14 cellular contexts compared by ENCODE assay signal in the genomic region with DNA sequence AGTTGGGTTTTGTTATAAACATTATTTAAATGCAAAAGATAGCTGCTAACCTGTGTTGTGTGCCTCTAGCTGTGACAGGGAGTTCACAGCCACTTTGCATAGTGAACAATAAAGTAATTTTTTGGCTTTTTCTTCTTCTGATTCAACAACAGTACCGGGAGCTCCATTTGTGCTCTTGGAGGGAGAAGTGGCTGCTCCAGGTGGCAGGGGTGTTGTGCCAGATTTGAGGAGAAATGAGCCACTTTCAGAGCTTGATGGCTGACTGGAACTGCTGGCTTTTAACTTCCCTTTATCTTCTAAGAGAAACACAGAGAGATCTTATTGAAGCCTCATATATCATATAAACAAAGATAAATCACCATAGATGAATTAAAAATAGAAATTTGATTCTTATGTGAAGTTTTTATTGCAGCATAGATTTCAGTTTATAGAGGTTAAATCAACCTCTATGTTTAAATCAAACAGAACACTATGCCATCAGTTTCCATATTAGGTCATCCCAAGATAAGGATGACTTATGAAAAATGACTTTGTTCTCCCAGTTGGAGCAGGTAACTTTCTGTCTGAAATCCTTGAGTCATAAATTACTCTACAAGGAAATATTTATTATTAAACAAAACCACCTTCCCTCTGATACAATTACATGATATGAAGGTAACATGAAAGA.
"Had no signal": no experiment of that assay in that cellular context is flagged by ENCODE, and none has a peak within 500 bp of the region (broad histone marks: within the 10 kb centered on the region; RNA-seq: fewer than 3 reads in every experiment).

No MANE protein-coding gene starts in this region.

- H3K27me3 ChIP-seq: adrenal gland, right lobe of liver, upper lobe of left lung had no signal

- ATAC-seq: activated CD4-positive, alpha-beta T cell treated with anti-CD3 and anti-CD28 coated beads for 36 hours; activated CD8-positive, alpha-beta T cell treated with anti-CD3 and anti-CD28 coated beads for 36 hours; right lobe of liver had no signal

- H3K27ac ChIP-seq: adrenal gland, right lobe of liver, spleen, upper lobe of left lung, WERI-Rb-1 had no signal

- DNase-seq: activated CD4-positive, alpha-beta T cell treated with anti-CD3 and anti-CD28 coated beads for 36 hours; activated CD8-positive, alpha-beta memory T cell treated with anti-CD3 and anti-CD28 coated beads, Interleukin-2, amount 50 U/mL, for 48 hours; activated CD8-positive, alpha-beta T cell treated with anti-CD3 and anti-CD28 coated beads for 36 hours; activated naive CD4-positive, alpha-beta T cell treated with anti-CD3 and anti-CD28 coated beads, Interleukin-2, amount 10 ng/mL, durations not matched to agents 7 days and 5 days; adrenal gland; cortex of kidney; effector CD8-positive, alpha-beta T cell; kidney; naive B cell; right lobe of liver; spleen; T-helper 9 cell; upper lobe of left lung; WERI-Rb-1 had no signal

- H3K4me1 ChIP-seq: adrenal gland, right lobe of liver, spleen, upper lobe of left lung had no signal
